In the genomic region with DNA sequence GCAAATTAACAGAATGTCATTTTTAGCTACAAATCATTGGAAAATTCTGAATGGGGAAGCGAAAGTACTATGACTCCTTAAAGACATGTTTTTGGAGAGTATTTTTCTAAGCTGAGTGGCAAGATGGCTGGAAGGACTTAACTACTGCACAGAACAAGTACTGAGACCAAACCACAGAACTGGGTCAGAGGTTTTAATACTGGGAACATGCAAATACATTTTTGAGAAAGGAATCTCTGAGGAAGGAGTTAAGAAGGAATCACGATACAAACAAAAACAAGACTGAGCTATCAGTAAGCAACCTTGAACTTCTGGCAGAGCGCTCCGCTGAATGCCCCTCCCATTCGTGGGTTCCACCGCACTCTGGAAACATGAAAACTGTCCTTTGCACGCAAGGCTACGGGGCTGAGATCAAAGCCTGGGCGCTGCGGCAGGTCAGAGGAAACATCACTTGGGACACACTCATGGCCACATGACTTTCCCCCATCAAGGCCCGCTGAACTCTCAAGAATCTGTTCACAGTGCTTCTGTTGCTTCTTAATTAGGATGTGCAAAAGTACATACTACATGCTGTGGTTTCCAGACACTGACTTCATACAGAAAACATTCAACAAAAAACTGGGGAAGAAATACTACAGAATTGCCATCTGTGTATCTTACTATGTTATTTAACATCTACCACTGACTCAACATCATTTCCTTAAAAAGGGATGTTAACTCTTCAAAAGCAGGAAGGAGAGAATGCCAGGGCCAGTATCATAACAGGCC, we compare ENCODE assay signal across 1 cellular context.
TF ChIP-seq lines count a peak whose summit lies in the region.

No MANE protein-coding gene starts in this region.

TF ChIP-seq in HepG2, 621 proteins besides CTCF, POLR2A, EP300 and RAD21 (continued from another document and continues in another):
- no peak for TF ChIP-seq ZIK1 (CRISPR knock-in tag; IDR thresholded peaks at IDR 0.05; ENCODE audit: borderline replicate concordance, low read depth)
- TF ChIP-seq ZNF510 (CRISPR knock-in tag; IDR thresholded peaks at IDR 0.05; ENCODE audit: low read depth) = peak; percentile 80; the same call in 1 of the 2 replicates
- peak; percentile 99 for TF ChIP-seq NCOR1 (IDR thresholded peaks at IDR 0.05; ENCODE audit: borderline replicate concordance, low read length)
- no peak for TF ChIP-seq ZNF17 (CRISPR knock-in tag; IDR thresholded peaks at IDR 0.05)
- TF ChIP-seq HOXD1 (CRISPR knock-in tag; IDR thresholded peaks at IDR 0.05) = peak; percentile 92
- TF ChIP-seq AKAP8 (CRISPR knock-in tag; IDR thresholded peaks at IDR 0.05) = peak; percentile 92
- TF ChIP-seq, protein P1, sequence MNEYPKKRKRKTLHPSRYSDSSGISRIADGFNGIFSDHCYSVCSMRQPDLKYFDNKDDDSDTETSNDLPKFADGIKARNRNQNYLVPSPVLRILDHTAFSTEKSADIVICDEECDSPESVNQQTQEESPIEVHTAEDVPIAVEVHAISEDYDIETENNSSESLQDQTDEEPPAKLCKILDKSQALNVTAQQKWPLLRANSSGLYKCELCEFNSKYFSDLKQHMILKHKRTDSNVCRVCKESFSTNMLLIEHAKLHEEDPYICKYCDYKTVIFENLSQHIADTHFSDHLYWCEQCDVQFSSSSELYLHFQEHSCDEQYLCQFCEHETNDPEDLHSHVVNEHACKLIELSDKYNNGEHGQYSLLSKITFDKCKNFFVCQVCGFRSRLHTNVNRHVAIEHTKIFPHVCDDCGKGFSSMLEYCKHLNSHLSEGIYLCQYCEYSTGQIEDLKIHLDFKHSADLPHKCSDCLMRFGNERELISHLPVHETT (CRISPR knock-in tag; conservative IDR thresholded peaks at IDR 0.05) = peak; percentile 78; the same call in 1 of the 2 replicates
- 0 out of 2 replicates have a peak, but pooled peaks have one; percentile 22 for TF ChIP-seq CREB1 (IDR thresholded peaks at IDR 0.05)
- TF ChIP-seq CREB1 (CRISPR knock-in tag; IDR thresholded peaks at IDR 0.05) = peak; percentile 55; the same call in 1 of the 2 replicates
- TF ChIP-seq, protein P2, sequence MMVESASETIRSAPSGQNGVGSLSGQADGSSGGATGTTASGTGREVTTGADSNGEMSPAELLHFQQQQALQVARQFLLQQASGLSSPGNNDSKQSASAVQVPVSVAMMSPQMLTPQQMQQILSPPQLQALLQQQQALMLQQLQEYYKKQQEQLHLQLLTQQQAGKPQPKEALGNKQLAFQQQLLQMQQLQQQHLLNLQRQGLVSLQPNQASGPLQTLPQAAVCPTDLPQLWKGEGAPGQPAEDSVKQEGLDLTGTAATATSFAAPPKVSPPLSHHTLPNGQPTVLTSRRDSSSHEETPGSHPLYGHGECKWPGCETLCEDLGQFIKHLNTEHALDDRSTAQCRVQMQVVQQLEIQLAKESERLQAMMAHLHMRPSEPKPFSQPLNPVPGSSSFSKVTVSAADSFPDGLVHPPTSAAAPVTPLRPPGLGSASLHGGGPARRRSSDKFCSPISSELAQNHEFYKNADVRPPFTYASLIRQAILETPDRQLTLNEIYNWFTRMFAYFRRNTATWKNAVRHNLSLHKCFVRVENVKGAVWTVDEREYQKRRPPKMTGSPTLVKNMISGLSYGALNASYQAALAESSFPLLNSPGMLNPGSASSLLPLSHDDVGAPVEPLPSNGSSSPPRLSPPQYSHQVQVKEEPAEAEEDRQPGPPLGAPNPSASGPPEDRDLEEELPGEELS (CRISPR knock-in tag; IDR thresholded peaks at IDR 0.05) = peak; percentile 99
- TF ChIP-seq ZBTB7A (CRISPR knock-in tag; IDR thresholded peaks at IDR 0.05) = no peak
- TF ChIP-seq, protein P3, sequence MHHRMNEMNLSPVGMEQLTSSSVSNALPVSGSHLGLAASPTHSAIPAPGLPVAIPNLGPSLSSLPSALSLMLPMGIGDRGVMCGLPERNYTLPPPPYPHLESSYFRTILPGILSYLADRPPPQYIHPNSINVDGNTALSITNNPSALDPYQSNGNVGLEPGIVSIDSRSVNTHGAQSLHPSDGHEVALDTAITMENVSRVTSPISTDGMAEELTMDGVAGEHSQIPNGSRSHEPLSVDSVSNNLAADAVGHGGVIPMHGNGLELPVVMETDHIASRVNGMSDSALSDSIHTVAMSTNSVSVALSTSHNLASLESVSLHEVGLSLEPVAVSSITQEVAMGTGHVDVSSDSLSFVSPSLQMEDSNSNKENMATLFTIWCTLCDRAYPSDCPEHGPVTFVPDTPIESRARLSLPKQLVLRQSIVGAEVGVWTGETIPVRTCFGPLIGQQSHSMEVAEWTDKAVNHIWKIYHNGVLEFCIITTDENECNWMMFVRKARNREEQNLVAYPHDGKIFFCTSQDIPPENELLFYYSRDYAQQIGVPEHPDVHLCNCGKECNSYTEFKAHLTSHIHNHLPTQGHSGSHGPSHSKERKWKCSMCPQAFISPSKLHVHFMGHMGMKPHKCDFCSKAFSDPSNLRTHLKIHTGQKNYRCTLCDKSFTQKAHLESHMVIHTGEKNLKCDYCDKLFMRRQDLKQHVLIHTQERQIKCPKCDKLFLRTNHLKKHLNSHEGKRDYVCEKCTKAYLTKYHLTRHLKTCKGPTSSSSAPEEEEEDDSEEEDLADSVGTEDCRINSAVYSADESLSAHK (CRISPR knock-in tag; IDR thresholded peaks at IDR 0.05; ENCODE audit: borderline replicate concordance) = no peak
- TF ChIP-seq FLYWCH1 (CRISPR knock-in tag; IDR thresholded peaks at IDR 0.05) = no peak
- TF ChIP-seq, protein P4, sequence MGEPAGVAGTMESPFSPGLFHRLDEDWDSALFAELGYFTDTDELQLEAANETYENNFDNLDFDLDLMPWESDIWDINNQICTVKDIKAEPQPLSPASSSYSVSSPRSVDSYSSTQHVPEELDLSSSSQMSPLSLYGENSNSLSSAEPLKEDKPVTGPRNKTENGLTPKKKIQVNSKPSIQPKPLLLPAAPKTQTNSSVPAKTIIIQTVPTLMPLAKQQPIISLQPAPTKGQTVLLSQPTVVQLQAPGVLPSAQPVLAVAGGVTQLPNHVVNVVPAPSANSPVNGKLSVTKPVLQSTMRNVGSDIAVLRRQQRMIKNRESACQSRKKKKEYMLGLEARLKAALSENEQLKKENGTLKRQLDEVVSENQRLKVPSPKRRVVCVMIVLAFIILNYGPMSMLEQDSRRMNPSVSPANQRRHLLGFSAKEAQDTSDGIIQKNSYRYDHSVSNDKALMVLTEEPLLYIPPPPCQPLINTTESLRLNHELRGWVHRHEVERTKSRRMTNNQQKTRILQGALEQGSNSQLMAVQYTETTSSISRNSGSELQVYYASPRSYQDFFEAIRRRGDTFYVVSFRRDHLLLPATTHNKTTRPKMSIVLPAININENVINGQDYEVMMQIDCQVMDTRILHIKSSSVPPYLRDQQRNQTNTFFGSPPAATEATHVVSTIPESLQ (CRISPR knock-in tag; conservative IDR thresholded peaks at IDR 0.05) = no peak; the same call in 1 of the 2 replicates
- 0 out of 2 replicates have a peak, but pooled peaks have one; percentile 5 for TF ChIP-seq MAFF (IDR thresholded peaks at IDR 0.05; ENCODE audit: low read depth, low read length)
- TF ChIP-seq MXD4 (CRISPR knock-in tag; IDR thresholded peaks at IDR 0.05) = peak; percentile 84
- peak; percentile 100 for TF ChIP-seq MTA1 (CRISPR knock-in tag; IDR thresholded peaks at IDR 0.05; ENCODE audit: borderline replicate concordance)
- TF ChIP-seq MIER3 (CRISPR knock-in tag; IDR thresholded peaks at IDR 0.05; ENCODE audit: borderline replicate concordance) = peak; percentile 96; the same call in 1 of the 2 replicates
- TF ChIP-seq, protein P5, sequence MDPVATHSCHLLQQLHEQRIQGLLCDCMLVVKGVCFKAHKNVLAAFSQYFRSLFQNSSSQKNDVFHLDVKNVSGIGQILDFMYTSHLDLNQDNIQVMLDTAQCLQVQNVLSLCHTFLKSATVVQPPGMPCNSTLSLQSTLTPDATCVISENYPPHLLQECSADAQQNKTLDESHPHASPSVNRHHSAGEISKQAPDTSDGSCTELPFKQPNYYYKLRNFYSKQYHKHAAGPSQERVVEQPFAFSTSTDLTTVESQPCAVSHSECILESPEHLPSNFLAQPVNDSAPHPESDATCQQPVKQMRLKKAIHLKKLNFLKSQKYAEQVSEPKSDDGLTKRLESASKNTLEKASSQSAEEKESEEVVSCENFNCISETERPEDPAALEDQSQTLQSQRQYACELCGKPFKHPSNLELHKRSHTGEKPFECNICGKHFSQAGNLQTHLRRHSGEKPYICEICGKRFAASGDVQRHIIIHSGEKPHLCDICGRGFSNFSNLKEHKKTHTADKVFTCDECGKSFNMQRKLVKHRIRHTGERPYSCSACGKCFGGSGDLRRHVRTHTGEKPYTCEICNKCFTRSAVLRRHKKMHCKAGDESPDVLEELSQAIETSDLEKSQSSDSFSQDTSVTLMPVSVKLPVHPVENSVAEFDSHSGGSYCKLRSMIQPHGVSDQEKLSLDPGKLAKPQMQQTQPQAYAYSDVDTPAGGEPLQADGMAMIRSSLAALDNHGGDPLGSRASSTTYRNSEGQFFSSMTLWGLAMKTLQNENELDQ (CRISPR knock-in tag; IDR thresholded peaks at IDR 0.05; ENCODE audit: borderline replicate concordance) = no peak
- TF ChIP-seq ZSCAN20 (CRISPR knock-in tag; IDR thresholded peaks at IDR 0.05; ENCODE audit: borderline replicate concordance) = no peak
- TF ChIP-seq MTF1 (CRISPR knock-in tag; IDR thresholded peaks at IDR 0.05) = no peak
- TF ChIP-seq SIN3B (IDR thresholded peaks at IDR 0.05; ENCODE audit: low read length) = no peak
- no peak for TF ChIP-seq ZEB1 (IDR thresholded peaks at IDR 0.05; ENCODE audit: insufficient replicate concordance, low read depth)
- TF ChIP-seq NBN (conservative IDR thresholded peaks at IDR 0.05) = no peak
- peak; percentile 1 for TF ChIP-seq SMC3 (IDR thresholded peaks at IDR 0.05; ENCODE audit: low read length)
- no peak for TF ChIP-seq ZNF749 (CRISPR knock-in tag; IDR thresholded peaks at IDR 0.05; ENCODE audit: borderline replicate concordance)
- TF ChIP-seq KLF9 (CRISPR knock-in tag; IDR thresholded peaks at IDR 0.05; ENCODE audit: low read depth) = 0 out of 2 replicates have a peak, but pooled peaks have one; percentile 13
- TF ChIP-seq, protein P6, sequence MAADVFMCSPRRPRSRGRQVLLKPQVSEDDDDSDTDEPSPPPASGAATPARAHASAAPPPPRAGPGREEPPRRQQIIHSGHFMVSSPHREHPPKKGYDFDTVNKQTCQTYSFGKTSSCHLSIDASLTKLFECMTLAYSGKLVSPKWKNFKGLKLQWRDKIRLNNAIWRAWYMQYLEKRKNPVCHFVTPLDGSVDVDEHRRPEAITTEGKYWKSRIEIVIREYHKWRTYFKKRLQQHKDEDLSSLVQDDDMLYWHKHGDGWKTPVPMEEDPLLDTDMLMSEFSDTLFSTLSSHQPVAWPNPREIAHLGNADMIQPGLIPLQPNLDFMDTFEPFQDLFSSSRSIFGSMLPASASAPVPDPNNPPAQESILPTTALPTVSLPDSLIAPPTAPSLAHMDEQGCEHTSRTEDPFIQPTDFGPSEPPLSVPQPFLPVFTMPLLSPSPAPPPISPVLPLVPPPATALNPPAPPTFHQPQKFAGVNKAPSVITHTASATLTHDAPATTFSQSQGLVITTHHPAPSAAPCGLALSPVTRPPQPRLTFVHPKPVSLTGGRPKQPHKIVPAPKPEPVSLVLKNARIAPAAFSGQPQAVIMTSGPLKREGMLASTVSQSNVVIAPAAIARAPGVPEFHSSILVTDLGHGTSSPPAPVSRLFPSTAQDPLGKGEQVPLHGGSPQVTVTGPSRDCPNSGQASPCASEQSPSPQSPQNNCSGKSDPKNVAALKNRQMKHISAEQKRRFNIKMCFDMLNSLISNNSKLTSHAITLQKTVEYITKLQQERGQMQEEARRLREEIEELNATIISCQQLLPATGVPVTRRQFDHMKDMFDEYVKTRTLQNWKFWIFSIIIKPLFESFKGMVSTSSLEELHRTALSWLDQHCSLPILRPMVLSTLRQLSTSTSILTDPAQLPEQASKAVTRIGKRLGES (CRISPR knock-in tag; IDR thresholded peaks at IDR 0.05; ENCODE audit: borderline replicate concordance) = 0 out of 2 replicates have a peak, but pooled peaks have one; percentile 15
- TF ChIP-seq, protein P7, sequence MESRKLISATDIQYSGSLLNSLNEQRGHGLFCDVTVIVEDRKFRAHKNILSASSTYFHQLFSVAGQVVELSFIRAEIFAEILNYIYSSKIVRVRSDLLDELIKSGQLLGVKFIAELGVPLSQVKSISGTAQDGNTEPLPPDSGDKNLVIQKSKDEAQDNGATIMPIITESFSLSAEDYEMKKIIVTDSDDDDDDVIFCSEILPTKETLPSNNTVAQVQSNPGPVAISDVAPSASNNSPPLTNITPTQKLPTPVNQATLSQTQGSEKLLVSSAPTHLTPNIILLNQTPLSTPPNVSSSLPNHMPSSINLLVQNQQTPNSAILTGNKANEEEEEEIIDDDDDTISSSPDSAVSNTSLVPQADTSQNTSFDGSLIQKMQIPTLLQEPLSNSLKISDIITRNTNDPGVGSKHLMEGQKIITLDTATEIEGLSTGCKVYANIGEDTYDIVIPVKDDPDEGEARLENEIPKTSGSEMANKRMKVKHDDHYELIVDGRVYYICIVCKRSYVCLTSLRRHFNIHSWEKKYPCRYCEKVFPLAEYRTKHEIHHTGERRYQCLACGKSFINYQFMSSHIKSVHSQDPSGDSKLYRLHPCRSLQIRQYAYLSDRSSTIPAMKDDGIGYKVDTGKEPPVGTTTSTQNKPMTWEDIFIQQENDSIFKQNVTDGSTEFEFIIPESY (CRISPR knock-in tag; IDR thresholded peaks at IDR 0.05) = peak; percentile 89
- 0 out of 2 replicates have a peak, but pooled peaks have one; percentile 33 for TF ChIP-seq ZZZ3 (CRISPR knock-in tag; IDR thresholded peaks at IDR 0.05; ENCODE audit: borderline replicate concordance)
- no peak for TF ChIP-seq U2AF1 (optimal IDR thresholded peaks at IDR 0.05; ENCODE audit: low read depth, low read length)
- peak; percentile 79; the same call in 1 of the 2 replicates for TF ChIP-seq ZBTB8A (CRISPR knock-in tag; IDR thresholded peaks at IDR 0.05; ENCODE audit: borderline replicate concordance, low read depth)
- TF ChIP-seq ZNF567 (CRISPR knock-in tag; IDR thresholded peaks at IDR 0.05; ENCODE audit: borderline replicate concordance) = peak; percentile 84; the same call in 1 of the 2 replicates
- TF ChIP-seq ZNF879 (CRISPR knock-in tag; IDR thresholded peaks at IDR 0.05) = no peak; the same call in 1 of the 2 replicates
- TF ChIP-seq, protein P8, sequence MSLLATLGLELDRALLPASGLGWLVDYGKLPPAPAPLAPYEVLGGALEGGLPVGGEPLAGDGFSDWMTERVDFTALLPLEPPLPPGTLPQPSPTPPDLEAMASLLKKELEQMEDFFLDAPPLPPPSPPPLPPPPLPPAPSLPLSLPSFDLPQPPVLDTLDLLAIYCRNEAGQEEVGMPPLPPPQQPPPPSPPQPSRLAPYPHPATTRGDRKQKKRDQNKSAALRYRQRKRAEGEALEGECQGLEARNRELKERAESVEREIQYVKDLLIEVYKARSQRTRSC (CRISPR knock-in tag; IDR thresholded peaks at IDR 0.05; ENCODE audit: low read depth) = peak; percentile 89; the same call in 1 of the 2 replicates
- peak; percentile 59 for TF ChIP-seq ETV6 (CRISPR knock-in tag; conservative IDR thresholded peaks at IDR 0.05)
